ENCODE assay signal across 8 cellular contexts in the genomic region with DNA sequence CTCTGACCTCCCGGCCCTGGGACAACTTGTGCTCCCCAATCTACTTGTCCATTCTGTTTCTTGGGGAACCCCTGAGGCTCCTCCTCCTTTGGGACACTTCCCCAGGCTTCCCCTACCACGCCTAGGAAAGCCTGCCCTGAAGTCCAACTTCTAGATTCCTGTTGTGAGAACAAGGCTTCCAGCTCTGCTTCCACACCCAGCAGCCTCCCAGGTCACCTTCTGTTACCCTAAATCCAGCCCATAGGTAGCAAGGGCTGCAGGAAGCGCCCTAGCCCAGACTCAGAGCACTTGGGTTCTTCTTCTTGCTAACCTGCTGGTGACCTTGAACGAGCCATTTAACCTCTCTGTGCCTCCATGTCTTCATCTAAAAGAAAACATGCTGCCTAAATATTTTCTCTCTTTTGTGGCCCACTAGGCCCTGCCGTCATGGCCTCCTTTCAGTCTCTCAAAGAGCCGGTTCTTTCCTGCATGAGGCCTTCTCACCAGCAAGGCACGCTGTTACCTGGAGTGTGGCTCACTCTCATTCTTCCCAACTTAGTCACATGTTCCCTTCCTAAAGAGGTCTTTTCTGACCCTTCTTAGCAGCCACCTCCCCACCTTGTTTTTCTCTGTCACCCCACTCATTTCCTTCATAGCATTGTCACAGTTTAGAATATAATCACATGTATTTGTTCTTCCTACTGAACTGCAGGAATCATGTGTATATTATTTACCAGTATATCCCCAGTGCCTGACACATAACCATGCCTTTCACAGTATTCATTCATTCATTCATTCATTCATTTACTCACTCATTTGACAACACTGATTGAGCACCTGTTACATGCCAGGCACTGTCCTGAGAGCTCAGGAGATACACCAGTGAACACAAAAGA. TPM values are rescaled to one million over a fixed set of nuclear protein-coding genes. Genes with fewer than 3 reads are reported as not detected.
DNase-seq lines count a peak whose midpoint lies in the region; ATAC-seq and TF ChIP-seq lines count a peak whose summit lies in the region.

No MANE protein-coding gene starts in this region.

- H3K27me3 ChIP-seq in suprapubic skin: no peaks in the 10 kb centered on the region

- peaks cover 12% of the 10 kb centered on the region for H3K36me3 ChIP-seq in suprapubic skin

- TF ChIP-seq CTCF in suprapubic skin (IDR thresholded peaks at IDR 0.05): no peak

- H3K4me1 ChIP-seq in suprapubic skin: peaks cover 55% of the 10 kb centered on the region

- H3K4me1 Mint-ChIP-seq in activated naive CD8-positive, alpha-beta T cell (ENCODE audit: low read depth): peaks cover 73% of the 10 kb centered on the region

- H3K4me3 Mint-ChIP-seq in activated naive CD8-positive, alpha-beta T cell: peak overlapping the region; percentile 82

- TF ChIP-seq EP300 in suprapubic skin (IDR thresholded peaks at IDR 0.05): no peak

- 31% methylated on average over 7 of the region's 7 CpGs for WGBS in suprapubic skin

- no peak for TF ChIP-seq POLR2A in suprapubic skin (IDR thresholded peaks at IDR 0.05)

- H3K27ac Mint-ChIP-seq in activated naive CD8-positive, alpha-beta T cell: peak overlapping the region; percentile 90

- DNase-seq in activated CD4-positive, alpha-beta T cell treated with anti-CD3 and anti-CD28 coated beads for 4 hours: peak; percentile 23 to 28
- no peak for DNase-seq in activated CD4-positive, alpha-beta T cell treated with anti-CD3 and anti-CD28 coated beads for 48 hours
- peak; percentile 51 for DNase-seq in kidney glomerular epithelial cell (lab: John Stamatoyannopoulos, UW)
- DNase-seq in suprapubic skin (ENCODE audit: low spot score in 2 of 2): no peak
- no peak for DNase-seq in iPS-NIHi11 (ENCODE audit: low spot score)

- H3K27ac ChIP-seq in suprapubic skin: peak overlapping the region; percentile 91

- H3K9me3 Mint-ChIP-seq in activated naive CD8-positive, alpha-beta T cell (ENCODE audit: low read depth): no peaks in the 10 kb centered on the region

- no peaks in the 10 kb centered on the region for H3K9me3 ChIP-seq in suprapubic skin

- H3K36me3 Mint-ChIP-seq in activated naive CD8-positive, alpha-beta T cell: peaks cover 2% of the 10 kb centered on the region

- no peak for ATAC-seq in HG03439 (IDR thresholded peaks at IDR 0.05; ENCODE audit: unreplicated experiment)
- ATAC-seq in GM18511 (IDR thresholded peaks at IDR 0.05; ENCODE audit: unreplicated experiment): no peak

- H3K4me3 ChIP-seq in suprapubic skin: peak overlapping the region; percentile 60

- H3K27me3 Mint-ChIP-seq in activated naive CD8-positive, alpha-beta T cell: no peaks in the 10 kb centered on the region

RNA-seq across cellular contexts. Expression of a gene that starts 1.4 kb away (rescaled TPM):
- 10 to 100 TPM; 33.6 to 87.6 (median 44.0) TPM for total RNA-seq in suprapubic skin

RNA-seq across cellular contexts. Expression of a gene that starts 48.3 kb away (rescaled TPM):
- 1 to 10 TPM; 1.5 to 3.9 (median 2.7) TPM for total RNA-seq in suprapubic skin

Comparison
In these comparisons a context has a peak if more than half of its experiments do, and no peak if none do; other contexts are left out.
1. DNase-seq: peak in activated CD4-positive, alpha-beta T cell treated with anti-CD3 and anti-CD28 coated beads for 4 hours (2 of 2) and kidney glomerular epithelial cell (single experiment); none in activated CD4-positive, alpha-beta T cell treated with anti-CD3 and anti-CD28 coated beads for 48 hours (single experiment), suprapubic skin (0 of 2) and iPS-NIHi11 (single experiment).